ENCODE assay signal across 8 cellular contexts in the genomic region with DNA sequence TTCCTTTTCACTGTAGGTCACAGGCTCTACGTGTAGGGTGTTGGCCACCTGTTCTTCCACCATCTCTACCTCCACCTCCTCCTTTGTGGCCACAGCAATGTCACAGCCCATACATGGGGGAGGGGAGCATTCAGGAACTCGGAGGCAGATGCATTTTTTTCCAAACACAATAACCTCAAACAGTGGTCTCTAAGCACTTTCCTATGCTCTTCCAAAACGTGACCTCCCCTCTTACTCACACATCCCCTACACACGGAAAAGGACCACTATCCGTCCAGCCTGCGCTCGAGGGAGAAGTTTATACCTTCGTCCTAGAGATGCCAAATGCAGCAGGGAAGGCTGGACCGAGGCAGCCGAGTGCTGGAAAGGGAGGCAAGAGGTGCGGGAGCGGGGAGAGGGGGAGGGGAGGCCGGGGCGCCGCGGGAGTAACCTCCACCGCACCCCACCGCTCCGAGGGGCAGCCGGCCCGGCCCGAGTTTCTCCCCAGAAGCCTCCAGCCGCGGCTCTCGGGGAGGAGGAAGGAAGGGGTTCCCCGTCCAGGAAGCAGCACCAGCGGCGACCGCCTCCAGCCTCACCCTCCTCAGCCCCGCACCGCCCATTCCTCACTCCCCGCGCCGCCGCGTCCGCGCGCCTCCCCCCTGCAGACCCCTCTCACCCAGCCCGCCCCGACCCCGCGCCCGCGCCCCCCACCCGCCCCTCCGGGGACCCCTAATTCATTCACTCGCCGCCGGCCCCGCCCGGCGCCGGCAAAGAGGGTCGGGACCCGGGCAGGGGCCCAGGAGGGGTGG. TPM values are rescaled to one million over a fixed set of nuclear protein-coding genes. Genes with fewer than 3 reads are reported as not detected.
DNase-seq lines count a peak whose midpoint lies in the region; ATAC-seq and TF ChIP-seq lines count a peak whose summit lies in the region.

No MANE protein-coding gene starts in this region.

- ATAC-seq in HG02973 (IDR thresholded peaks at IDR 0.05; ENCODE audit: unreplicated experiment) (peak; percentile 30), naive B cell (ENCODE audit: low read depth in 2 of 2) (peak; percentile 50 to 51)
- ATAC-seq in activated T-cell treated with anti-CD3 and anti-CD28 coated beads, Interleukin-2, amount 50 U/mL, for 4 hours = peak; percentile 68 to 70
- peak; percentile 73 for ATAC-seq in stimulated activated naive CD8-positive, alpha-beta T cell treated with anti-CD3 and anti-CD28 coated beads, Interleukin-15, amount 100 ng/mL, for 72 hours

- peak overlapping the region; percentile 90 for H3K4me3 Mint-ChIP-seq in activated T-cell treated with anti-CD3 and anti-CD28 coated beads, Interleukin-2, amount 50 U/mL, for 4 hours
- H3K4me3 Mint-ChIP-seq in naive B cell = peak overlapping the region; percentile 73 to 97 (median 90)
- H3K4me3 Mint-ChIP-seq in stimulated activated naive CD8-positive, alpha-beta T cell treated with anti-CD3 and anti-CD28 coated beads, Interleukin-15, amount 100 ng/mL, for 72 hours = peak overlapping the region; percentile 86 to 91

- peak overlapping the region; percentile 96 to 99 (median 99) for H3K27ac ChIP-seq in esophagus muscularis mucosa (replicated peaks in 1 of 4)

- no peaks in the 10 kb centered on the region for H3K27me3 ChIP-seq in esophagus muscularis mucosa

- no peaks in the 10 kb centered on the region for H3K36me3 ChIP-seq in esophagus muscularis mucosa

- H3K27me3 Mint-ChIP-seq in activated T-cell treated with anti-CD3 and anti-CD28 coated beads, Interleukin-2, amount 50 U/mL, for 4 hours (ENCODE audit: low read depth) = no peaks in the 10 kb centered on the region
- no peaks in the 10 kb centered on the region for H3K27me3 Mint-ChIP-seq in naive B cell
- peaks cover 9% of the 10 kb centered on the region for H3K27me3 Mint-ChIP-seq in stimulated activated naive CD8-positive, alpha-beta T cell treated with anti-CD3 and anti-CD28 coated beads, Interleukin-15, amount 100 ng/mL, for 72 hours

- H3K9me3 ChIP-seq in esophagus muscularis mucosa = no peaks in the 10 kb centered on the region

- DNase-seq in NCI-H2081 (lab: John Stamatoyannopoulos, UW) (peak; percentile 12 to 24), NCI-H2081 treated with DMSO at 0.1 percent for 48 hours (lab: John Stamatoyannopoulos, UW) (no peak), NOMO-1 (lab: John Stamatoyannopoulos, UW; ENCODE audit: unreplicated experiment in 2 of 2) (peak; percentile 2 to 29), esophagus muscularis mucosa (ENCODE audit: extremely low spot score) (no peak), naive B cell (peak; percentile 57)
- peak; percentile 22 for DNase-seq in activated T-cell treated with anti-CD3 and anti-CD28 coated beads, Interleukin-2, amount 50 U/mL, for 4 hours
- DNase-seq in stimulated activated naive CD8-positive, alpha-beta T cell treated with anti-CD3 and anti-CD28 coated beads, Interleukin-15, amount 100 ng/mL, for 72 hours = peak; percentile 46 to 52

- peak overlapping the region; percentile 80 to 100 (median 98) for H3K4me3 ChIP-seq in esophagus muscularis mucosa

- H3K4me1 Mint-ChIP-seq in activated T-cell treated with anti-CD3 and anti-CD28 coated beads, Interleukin-2, amount 50 U/mL, for 4 hours (ENCODE audit: low read depth) = peaks cover 46% of the 10 kb centered on the region
- peaks cover 30 to 63% (median 44%) of the 10 kb centered on the region in 3 donors for H3K4me1 Mint-ChIP-seq in naive B cell
- peaks cover 60% of the 10 kb centered on the region for H3K4me1 Mint-ChIP-seq in stimulated activated naive CD8-positive, alpha-beta T cell treated with anti-CD3 and anti-CD28 coated beads, Interleukin-15, amount 100 ng/mL, for 72 hours

- no peak for TF ChIP-seq POLR2A in esophagus muscularis mucosa (IDR thresholded peaks at IDR 0.05; ENCODE audit: low read depth)

- intact Hi-C loops in esophagus muscularis mucosa (cut with DNase I) = loop anchor here (5.0 kb wide), 1 partner anchor 82 kb away; no protein-coding TSS in a partner anchor

- WGBS in esophagus muscularis mucosa = 0% methylated on average over 32 of the region's 56 CpGs

- no peak for TF ChIP-seq EP300 in esophagus muscularis mucosa (IDR thresholded peaks at IDR 0.05)

- TF ChIP-seq CTCF in esophagus muscularis mucosa (IDR thresholded peaks at IDR 0.05) = no peak

- H3K4me1 ChIP-seq in esophagus muscularis mucosa = peaks cover 12 to 40% (median 31%) of the 10 kb centered on the region in 4 donors

- peaks cover 9% of the 10 kb centered on the region for H3K36me3 Mint-ChIP-seq in activated T-cell treated with anti-CD3 and anti-CD28 coated beads, Interleukin-2, amount 50 U/mL, for 4 hours (ENCODE audit: insufficient read depth)
- H3K36me3 Mint-ChIP-seq in naive B cell = no peaks in the 10 kb centered on the region

- no peaks in the 10 kb centered on the region for H3K9me3 Mint-ChIP-seq in activated T-cell treated with anti-CD3 and anti-CD28 coated beads, Interleukin-2, amount 50 U/mL, for 4 hours
- H3K9me3 Mint-ChIP-seq in naive B cell = no peaks in the 10 kb centered on the region
- H3K9me3 Mint-ChIP-seq in stimulated activated naive CD8-positive, alpha-beta T cell treated with anti-CD3 and anti-CD28 coated beads, Interleukin-15, amount 100 ng/mL, for 72 hours = peaks cover 0 to 7% of the 10 kb centered on the region in 2 donors

- peak overlapping the region; percentile 91 to 98 (median 94) for H3K27ac Mint-ChIP-seq in naive B cell
- peak overlapping the region; percentile 80 to 91 for H3K27ac Mint-ChIP-seq in stimulated activated naive CD8-positive, alpha-beta T cell treated with anti-CD3 and anti-CD28 coated beads, Interleukin-15, amount 100 ng/mL, for 72 hours

RNA-seq across cellular contexts. Expression of a gene that starts 0.6 kb away (rescaled TPM):
- total RNA-seq in activated T-cell treated with anti-CD3 and anti-CD28 coated beads, Interleukin-2, amount 50 U/mL, for 4 hours = 10 to 100 TPM; 15.4 to 18.3 (median 16.5) TPM
- total RNA-seq in esophagus muscularis mucosa = 10 to 100 TPM; 29.0 to 37.0 (median 34.1) TPM
- polyA plus RNA-seq in naive B cell (ENCODE audit: low read depth in 6 of 6) = 10 to 100 TPM; 13.5 to 27.8 (median 25.7) TPM

RNA-seq across cellular contexts. Expression of a gene that starts 55.1 kb away (rescaled TPM):
- 10 to 100 TPM; 10.5 to 11.7 (median 11.4) TPM for total RNA-seq in activated T-cell treated with anti-CD3 and anti-CD28 coated beads, Interleukin-2, amount 50 U/mL, for 4 hours
- 10 to 100 TPM; 26.4 to 61.9 (median 40.3) TPM for total RNA-seq in esophagus muscularis mucosa
- 10 to 100 TPM; 29.9 to 67.1 (median 39.5) TPM for polyA plus RNA-seq in naive B cell (ENCODE audit: low read depth in 6 of 6)

RNA-seq across cellular contexts. Expression of a gene that starts 55.2 kb away (rescaled TPM):
- total RNA-seq in activated T-cell treated with anti-CD3 and anti-CD28 coated beads, Interleukin-2, amount 50 U/mL, for 4 hours = not detected
- total RNA-seq in esophagus muscularis mucosa = 1 to 10 TPM in 1 of 4 donors, under 1 TPM in 2, not detected in 1; 0.26 to 1.3 (median 0.40) TPM
- under 1 TPM in 2 of 6 donors, not detected in 4; 0.16 to 0.21 TPM for polyA plus RNA-seq in naive B cell (ENCODE audit: low read depth in 6 of 6)

Comparison
In these comparisons a context has a peak if more than half of its experiments do, and no peak if none do; other contexts are left out.
1. DNase-seq: peak in NCI-H2081 (2 of 2), NOMO-1 (2 of 2), activated T-cell treated with anti-CD3 and anti-CD28 coated beads, Interleukin-2, amount 50 U/mL, for 4 hours (single experiment), naive B cell (single experiment) and stimulated activated naive CD8-positive, alpha-beta T cell treated with anti-CD3 and anti-CD28 coated beads, Interleukin-15, amount 100 ng/mL, for 72 hours (2 of 2); none in NCI-H2081 treated with DMSO at 0.1 percent for 48 hours (single experiment) and esophagus muscularis mucosa (single experiment).
2. Peak in every context shown above with its lines, with median percentiles within 50 percentile points of each other: ATAC-seq and H3K4me3 Mint-ChIP-seq.